In the genomic region with DNA sequence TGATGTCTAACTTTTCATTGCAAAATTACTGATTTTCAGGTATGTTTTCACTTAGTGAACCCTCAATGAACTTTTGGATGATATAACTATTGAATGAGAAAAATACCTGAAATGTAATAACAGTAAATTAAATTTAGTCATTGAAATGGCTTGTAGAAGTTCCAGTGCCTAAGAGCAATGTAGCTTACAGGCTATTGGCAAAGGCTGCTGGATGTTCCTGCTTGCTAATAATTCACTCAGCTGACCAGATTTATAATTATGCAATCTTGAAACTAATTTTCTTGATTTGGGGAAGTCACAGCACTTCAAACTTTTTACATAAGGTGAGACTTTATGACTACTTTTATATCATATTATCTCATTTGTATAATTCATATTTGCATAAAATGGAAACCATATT, we compare ENCODE assay signal across 20 cellular contexts.
"Had no signal": no experiment of that assay in that cellular context is flagged by ENCODE, and none has a peak within 500 bp of the region (broad histone marks: within the 10 kb centered on the region; RNA-seq: fewer than 3 reads in every experiment).

No MANE protein-coding gene starts in this region.

- H3K36me3 ChIP-seq: lower lobe of right lung had no signal

- H3K4me3 ChIP-seq: lower lobe of right lung, mucosa of descending colon had no signal

- H3K27me3 ChIP-seq: foreskin keratinocyte had no signal

- H3K27ac ChIP-seq: foreskin keratinocyte, lower lobe of right lung had no signal

- H3K4me1 ChIP-seq: foreskin keratinocyte had no signal

- H3K9me3 ChIP-seq: lower lobe of right lung, mucosa of descending colon had no signal

- DNase-seq: activated CD4-positive, alpha-beta memory T cell treated with anti-CD3 and anti-CD28 coated beads for 36 hours; activated CD4-positive, alpha-beta T cell treated with anti-CD3 and anti-CD28 coated beads for 48 hours; activated effector memory CD4-positive, alpha-beta T cell treated with Interleukin-2 at 50 U/mL for 16 hours; activated naive CD4-positive, alpha-beta T cell treated with anti-CD3 and anti-CD28 coated beads for 36 hours; activated naive CD8-positive, alpha-beta T cell treated with anti-CD3 and anti-CD28 coated beads, Interleukin-2, amount 10 ng/mL, durations not matched to agents 7 days and 5 days; activated T-cell treated with anti-CD3 and anti-CD28 coated beads, Interleukin-2, amount 50 U/mL, for 48 hours; amniotic stem cell; cerebellar nuclear complex; cortex of kidney; foreskin keratinocyte; left colon; lower lobe of right lung; mesendoderm; mucosa of descending colon; naive thymus-derived CD4-positive, alpha-beta T cell; occipital lobe; stimulated activated CD4-positive, alpha-beta T cell treated with anti-CD3 and anti-CD28 coated beads, Interleukin-4, amount 100 ng/mL, for 1 hour; stimulated activated naive CD4-positive, alpha-beta T cell; SW 1271; T-helper 17 cell had no signal

- ATAC-seq: foreskin keratinocyte; left colon; lower lobe of right lung; mucosa of descending colon; naive thymus-derived CD4-positive, alpha-beta T cell; T-helper 17 cell had no signal
